8 cellular contexts compared by ENCODE assay signal in the genomic region with DNA sequence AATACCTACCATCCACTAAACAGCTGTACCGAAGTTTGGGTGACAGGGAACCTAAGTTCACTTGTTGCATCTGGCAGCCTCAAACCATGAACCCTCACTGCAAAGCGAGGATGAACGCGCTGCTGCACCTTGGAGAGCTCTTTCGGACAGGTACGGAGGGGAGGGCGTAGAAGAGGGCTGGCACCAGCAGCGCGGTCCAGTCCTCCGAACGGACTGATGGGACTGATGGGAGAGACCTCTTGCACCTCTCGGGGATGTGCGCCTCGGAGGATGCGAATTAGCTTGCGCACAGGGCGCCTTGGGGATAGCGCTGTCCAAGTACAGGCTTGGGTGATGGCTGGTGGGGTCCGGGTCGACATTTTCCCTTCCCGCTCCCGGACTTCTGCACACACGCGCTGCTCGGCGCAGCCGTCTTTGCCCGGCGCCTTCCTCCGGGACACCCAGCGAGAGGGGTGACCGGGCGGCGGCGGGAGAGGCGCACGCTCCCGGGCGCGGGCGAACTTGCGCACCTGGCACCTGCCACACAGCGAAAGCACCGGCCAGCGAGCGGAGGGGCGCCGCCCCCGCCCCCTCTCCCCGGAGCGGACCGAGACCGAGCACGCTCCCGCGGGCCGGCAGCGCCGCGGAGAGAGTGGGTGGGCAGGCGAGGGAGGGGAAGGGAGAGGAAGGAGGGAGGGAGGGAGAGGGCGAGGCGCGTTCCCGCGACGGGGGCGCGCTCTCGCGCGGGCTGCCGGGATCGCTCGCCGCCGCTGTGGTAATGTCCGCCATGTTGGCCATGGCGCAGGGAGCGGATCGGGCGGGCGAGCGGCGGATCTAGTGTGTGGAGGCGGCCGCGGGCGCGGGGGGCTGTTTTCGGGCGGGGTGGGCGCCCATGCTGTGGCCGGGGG.
DNase-seq lines count a peak whose midpoint lies in the region; ATAC-seq lines count a peak whose summit lies in the region.

A gene with protein sequence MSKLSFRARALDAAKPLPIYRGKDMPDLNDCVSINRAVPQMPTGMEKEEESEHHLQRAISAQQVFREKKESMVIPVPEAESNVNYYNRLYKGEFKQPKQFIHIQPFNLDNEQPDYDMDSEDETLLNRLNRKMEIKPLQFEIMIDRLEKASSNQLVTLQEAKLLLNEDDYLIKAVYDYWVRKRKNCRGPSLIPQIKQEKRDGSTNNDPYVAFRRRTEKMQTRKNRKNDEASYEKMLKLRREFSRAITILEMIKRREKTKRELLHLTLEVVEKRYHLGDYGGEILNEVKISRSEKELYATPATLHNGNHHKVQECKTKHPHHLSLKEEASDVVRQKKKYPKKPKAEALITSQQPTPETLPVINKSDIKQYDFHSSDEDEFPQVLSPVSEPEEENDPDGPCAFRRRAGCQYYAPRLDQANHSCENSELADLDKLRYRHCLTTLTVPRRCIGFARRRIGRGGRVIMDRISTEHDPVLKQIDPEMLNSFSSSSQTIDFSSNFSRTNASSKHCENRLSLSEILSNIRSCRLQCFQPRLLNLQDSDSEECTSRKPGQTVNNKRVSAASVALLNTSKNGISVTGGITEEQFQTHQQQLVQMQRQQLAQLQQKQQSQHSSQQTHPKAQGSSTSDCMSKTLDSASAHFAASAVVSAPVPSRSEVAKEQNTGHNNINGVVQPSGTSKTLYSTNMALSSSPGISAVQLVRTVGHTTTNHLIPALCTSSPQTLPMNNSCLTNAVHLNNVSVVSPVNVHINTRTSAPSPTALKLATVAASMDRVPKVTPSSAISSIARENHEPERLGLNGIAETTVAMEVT (plus strand): TSS at position 754 of the 887 bp plus-strand sequence. CDS start 267 bp downstream, outside the sequence.

- H3K27ac Mint-ChIP-seq in effector memory CD8-positive, alpha-beta T cell, result peak within 1 kb of the TSS; percentile 91 to 97
- peak within 1 kb of the TSS; percentile 99 for H3K27ac Mint-ChIP-seq in memory B cell

- peak within 1 kb of the TSS; percentile 90 for H3K4me3 Mint-ChIP-seq in effector memory CD8-positive, alpha-beta T cell
- peak within 1 kb of the TSS; percentile 98 for H3K4me3 Mint-ChIP-seq in memory B cell

- H3K4me1 Mint-ChIP-seq in effector memory CD8-positive, alpha-beta T cell (ENCODE audit: low read depth in 2 of 2), result peaks cover 21 to 25% of the 10 kb centered on the region in 2 donors
- peaks cover 20% of the 10 kb centered on the region for H3K4me1 Mint-ChIP-seq in memory B cell

- H3K9me3 Mint-ChIP-seq in effector memory CD8-positive, alpha-beta T cell, result no peaks in the 10 kb centered on the region
- H3K9me3 Mint-ChIP-seq in memory B cell, result no peaks in the 10 kb centered on the region

- DNase-seq in CD1c-positive myeloid dendritic cell (ENCODE audit: extremely low spot score) (peak; percentile 90), memory B cell (ENCODE audit: low spot score in 2 of 2) (peak; percentile 90 to 91)
- peak; percentile 80 for DNase-seq in NK-92 treated with Interleukin-12 subunit alpha and Interleukin-12 subunit beta, amount 100 ng/mL, for 24 hours (lab: John Stamatoyannopoulos, UW)
- DNase-seq in activated CD8-positive, alpha-beta memory T cell treated with anti-CD3 and anti-CD28 coated beads for 4 hours (ENCODE audit: low read depth in 2 of 2), result peak; percentile 69 to 75
- DNase-seq in effector memory CD8-positive, alpha-beta T cell, result peak; percentile 83 to 88 (median 86)
- DNase-seq in stimulated activated CD8-positive, alpha-beta memory T cell treated with anti-CD3 and anti-CD28 coated beads, Interleukin-12 subunit alpha, Interleukin-12 subunit beta, amount 100 ng/mL, for 24 hours (ENCODE audit: extremely low read depth), result peak; percentile 70

- H3K27me3 Mint-ChIP-seq in effector memory CD8-positive, alpha-beta T cell, result peaks cover 0 to 4% of the 10 kb centered on the region in 2 donors
- H3K27me3 Mint-ChIP-seq in memory B cell, result no peaks in the 10 kb centered on the region

- H3K36me3 Mint-ChIP-seq in effector memory CD8-positive, alpha-beta T cell (ENCODE audit: insufficient read depth), result peaks cover 32% of the 10 kb centered on the region
- peaks cover under 1% of the 10 kb centered on the region for H3K36me3 Mint-ChIP-seq in memory B cell

- peak; percentile 68 for ATAC-seq in GM19397 (IDR thresholded peaks at IDR 0.05; ENCODE audit: unreplicated experiment)
- peak; percentile 50 for ATAC-seq in HG03571 (IDR thresholded peaks at IDR 0.05; ENCODE audit: unreplicated experiment)
- ATAC-seq in effector memory CD8-positive, alpha-beta T cell (replicated peaks), result peak; percentile 62
- peak; percentile 62 for ATAC-seq in memory B cell (ENCODE audit: low read depth)

Comparison
In these comparisons a context has a peak if more than half of its experiments do, and no peak if none do; other contexts are left out.
1. Peak in every context shown above with its lines: DNase-seq and ATAC-seq.